Comparison of ENCODE assay signal across 10 cellular contexts in genomic region chr3:115325539-115325938, GRCh38.
DNase-seq lines count a peak whose midpoint lies in the region; ATAC-seq, FAIRE-seq and TF ChIP-seq lines count a peak whose summit lies in the region.
"Had no signal": no experiment of that assay in that cellular context is flagged by ENCODE, and none has a peak within 500 bp of the region (broad histone marks: within the 10 kb centered on the region; RNA-seq: fewer than 3 reads in every experiment).

No MANE protein-coding gene starts in this region.

- H3K27ac ChIP-seq in Karpas-422 (ENCODE audit: low read length) (no peak overlapping the region), GM12878 (ENCODE audit: control insufficient read depth, insufficient read depth) (no peak overlapping the region), right lobe of liver (no peak overlapping the region)

- intact Hi-C loops in GM12878 (cut with micrococcal nuclease; ENCODE audit: unreplicated experiment), result no loop called here
- intact Hi-C loops in right lobe of liver (cut with DNase I), result no loop called here

- no peaks in the 10 kb centered on the region for H3K36me3 ChIP-seq in Karpas-422 (ENCODE audit: insufficient read depth, low read length)
- no peaks in the 10 kb centered on the region for H3K36me3 ChIP-seq in GM12878 (ENCODE audit: control insufficient read depth in 2 of 2, insufficient read depth in 2 of 2, low read length in 1 of 2)
- H3K36me3 ChIP-seq in right lobe of liver, result no peaks in the 10 kb centered on the region

- TF ChIP-seq POLR2A in GM12878 (IDR thresholded peaks at IDR 0.05; ENCODE audit: low read depth, low read length) (no peak), right lobe of liver (IDR thresholded peaks at IDR 0.05) (no peak)

- RAD21 ChIA-PET in GM12878 (lab: Charles Lee; ENCODE audit: unreplicated experiment), result no interaction called here

- H3K4me3 ChIP-seq in GM12865 (ENCODE audit: low read depth, low read length) (no peak overlapping the region), Karpas-422 (ENCODE audit: low read length) (no peak overlapping the region), GM12878 (no peak overlapping the region), right lobe of liver (no peak overlapping the region)

- H2AFZ ChIP-seq in Karpas-422 (ENCODE audit: low read length) (no peak overlapping the region), GM12878 (ENCODE audit: control insufficient read depth, low read depth, low read length) (no peak overlapping the region)

- no peaks in the 10 kb centered on the region for H3K4me1 ChIP-seq in Karpas-422 (ENCODE audit: low read length)
- H3K4me1 ChIP-seq in GM12878 (ENCODE audit: control insufficient read depth, insufficient read depth, low read length), result no peaks in the 10 kb centered on the region
- no peaks in the 10 kb centered on the region for H3K4me1 ChIP-seq in right lobe of liver

- TF ChIP-seq CTCF in GM12865 (IDR thresholded peaks at IDR 0.05; ENCODE audit: insufficient read depth, low read depth, low read length, missing control alignments) (no peak), GM12878 (IDR thresholded peaks at IDR 0.05 in 2 of 3, conservative IDR thresholded peaks at IDR 0.05 in 1 of 3; ENCODE audit: control insufficient read depth in 2 of 3, extremely low read depth in 1 of 3, insufficient read depth in 1 of 3, low read depth in 3 of 3, low read length in 3 of 3) (no peak), right lobe of liver (IDR thresholded peaks at IDR 0.05) (no peak)

- no peak overlapping the region for H3K9ac ChIP-seq in Karpas-422 (ENCODE audit: low read length)
- no peak overlapping the region for H3K9ac ChIP-seq in GM12878 (ENCODE audit: control insufficient read depth, insufficient read depth, low read length)

- no peak for TF ChIP-seq RAD21 in GM12878 (IDR thresholded peaks at IDR 0.05; ENCODE audit: insufficient read depth, low read depth, low read length)

- H3K4me2 ChIP-seq in Karpas-422 (ENCODE audit: low read depth, low read length, poor library complexity, severe bottlenecking), result no peak overlapping the region
- no peak overlapping the region for H3K4me2 ChIP-seq in GM12878 (ENCODE audit: control insufficient read depth, insufficient read depth)

- H4K20me1 ChIP-seq in Karpas-422 (ENCODE audit: insufficient read depth, low read depth, low read length) (no peaks in the 10 kb centered on the region), GM12878 (ENCODE audit: control insufficient read depth, insufficient read depth) (no peaks in the 10 kb centered on the region)

- no peaks in the 10 kb centered on the region for H3K79me2 ChIP-seq in Karpas-422 (ENCODE audit: low read length)
- H3K79me2 ChIP-seq in GM12878 (ENCODE audit: control insufficient read depth, insufficient read depth, low read length), result no peaks in the 10 kb centered on the region

- no peaks in the 10 kb centered on the region; the same call in 1 of the 2 replicates for H3K9me2 ChIP-seq in Karpas-422 (replicated peaks; ENCODE audit: insufficient read depth, low read length)

- BruUV-seq in GM12878 (replicated peaks; lab: Mats Ljungman, UMichigan), result no TSS peak

- peak; percentile 21 for DNase-seq in GM12865 (ENCODE audit: low read depth)
- peak; percentile 47 for DNase-seq in Karpas-422
- no peak for DNase-seq in GM12878 (ENCODE audit: low read depth, low spot score)
- peak in 1 of 3 donors; percentile 14 for DNase-seq in right lobe of liver
- no peak for DNase-seq in NCI-H345 treated with DMSO at 0.1 percent for 48 hours (lab: John Stamatoyannopoulos, UW; ENCODE audit: unreplicated experiment)
- no peak for DNase-seq in NCI-H524 (lab: John Stamatoyannopoulos, UW)
- no peak for DNase-seq in foreskin melanocyte
- DNase-seq in occipital lobe (lab: John Stamatoyannopoulos, UW), result no peak
- DNase-seq: NCI-H510A treated with DMSO at 0.1 percent for 48 hours had no signal

- POLR2A ChIA-PET in GM12878 (lab: Charles Lee), result no interaction called here

- in situ Hi-C loops in GM12878 (cut with MboI), result no loop called here

- no peak for TF ChIP-seq EP300 in GM12878 (IDR thresholded peaks at IDR 0.05; ENCODE audit: borderline replicate concordance in 1 of 2, control insufficient read depth in 1 of 2, low read depth in 2 of 2, low read length in 2 of 2)

- CTCF ChIA-PET in GM12878 (lab: Yijun Ruan, JAX), result no interaction called here

- H3K9me3 ChIP-seq in Karpas-422 (ENCODE audit: low read length) (peaks cover 5% of the 10 kb centered on the region; the same call in 1 of the 2 replicates), GM12878 (replicated peaks; ENCODE audit: control insufficient read depth, insufficient read depth, low read length) (no peaks in the 10 kb centered on the region), right lobe of liver (no peaks in the 10 kb centered on the region)

- SMC1A ChIA-PET in GM12878 (lab: Charles Lee; ENCODE audit: uncharacterized antibody, unreplicated experiment), result interaction anchor here (1.0 kb wide), 1 partner anchor 32 kb away, joined by 3 read pairs; no protein-coding TSS in a partner anchor

- 17% methylated on average over 2 of the region's 2 CpGs for WGBS in GM12878 (ENCODE audit: insufficient coverage, insufficient replicate concordance, low lambda C conversion rate, missing lambda C conversion rate)
- WGBS in right lobe of liver (ENCODE audit: insufficient coverage, low coverage, low lambda C conversion rate, missing lambda C conversion rate), result 4% methylated on average over 2 of the region's 2 CpGs

- no peaks in the 10 kb centered on the region for H3K27me3 ChIP-seq in Karpas-422 (ENCODE audit: low read length)
- no peaks in the 10 kb centered on the region for H3K27me3 ChIP-seq in GM12878 (replicated peaks in 1 of 2; ENCODE audit: control insufficient read depth in 2 of 2, insufficient read depth in 2 of 2, low read length in 1 of 2)
- no peaks in the 10 kb centered on the region for H3K27me3 ChIP-seq in right lobe of liver

- 0 out of 3 replicates have a peak, but pooled peaks have one; percentile 36 for ATAC-seq in GM12878
- ATAC-seq in right lobe of liver, result peak in 3 of 4 donors; percentile 38 to 54 (median 52)

- FAIRE-seq in GM12878 (lab: Jason Lieb, UNC), result no peak
- FAIRE-seq: frontal cortex had no signal

TF ChIP-seq in GM12878, 131 proteins besides CTCF, POLR2A, EP300 and RAD21:
- TF ChIP-seq ATF3 (IDR thresholded peaks at IDR 0.05; ENCODE audit: borderline replicate concordance, extremely low read depth, low read depth, low read length) (no peak), KDM1A (IDR thresholded peaks at IDR 0.05; ENCODE audit: borderline replicate concordance) (no peak), MTA2 (IDR thresholded peaks at IDR 0.05; ENCODE audit: low read depth) (no peak), RELA (IDR thresholded peaks at IDR 0.05; ENCODE audit: borderline replicate concordance, partially characterized antibody) (no peak), REST (IDR thresholded peaks at IDR 0.05; ENCODE audit: low read depth, low read length) (peak; percentile 94)

Comparison
In these comparisons a context has a peak if more than half of its experiments do, and no peak if none do; other contexts are left out.
1. DNase-seq: peak in GM12865 (single experiment) and Karpas-422 (single experiment); none in GM12878 (single experiment), NCI-H345 treated with DMSO at 0.1 percent for 48 hours (single experiment), NCI-H524 (0 of 2), foreskin melanocyte (single experiment) and occipital lobe (single experiment).